In the genomic region with DNA sequence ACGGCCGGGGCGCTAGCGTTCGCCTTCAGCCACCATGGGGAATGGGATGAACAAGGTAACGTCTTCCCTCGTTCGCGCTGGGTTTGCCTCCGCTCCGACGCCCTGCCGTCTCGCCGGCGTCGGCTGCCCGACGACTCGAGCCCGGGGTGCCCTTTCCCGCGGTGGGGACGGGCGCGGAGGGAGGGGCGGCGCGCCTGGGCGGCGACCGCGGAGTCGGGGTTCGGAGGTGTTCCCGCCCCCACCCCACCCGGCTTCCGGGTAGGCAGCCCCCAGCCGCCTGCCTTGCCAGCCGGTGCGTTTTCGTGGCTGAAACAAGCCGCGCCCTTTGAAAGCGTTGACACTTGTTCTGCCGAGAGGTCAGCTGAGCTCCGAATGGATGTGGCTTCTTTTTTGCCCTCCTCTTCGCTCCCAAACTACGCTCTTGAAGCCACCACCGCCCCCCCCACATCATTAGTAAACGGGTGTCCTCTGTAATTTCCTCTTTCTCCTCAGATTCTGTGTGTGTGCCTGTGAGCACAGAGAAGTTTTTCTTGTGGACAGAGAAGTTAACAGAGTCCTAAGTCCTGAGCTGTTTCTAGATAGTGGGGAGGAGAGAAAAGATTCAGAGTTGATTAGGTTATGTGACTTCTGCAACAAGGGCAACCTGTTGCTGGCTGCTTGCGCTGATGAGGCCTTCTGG, we compare ENCODE assay signal across 8 cellular contexts.
A peak's percentile ranks its signal among the peaks of the same experiment; 100 is the strongest.
DNase-seq lines count a peak whose midpoint lies in the region; ATAC-seq and TF ChIP-seq lines count a peak whose summit lies in the region.

No MANE protein-coding gene starts in this region.

- DNase-seq in SK-N-MC (ENCODE audit: low read depth, low spot score) (no peak), brain microvascular endothelial cell (no peak), kidney tubule cell (ENCODE audit: low spot score) (peak; percentile 62), NCI-H1048 (lab: John Stamatoyannopoulos, UW) (no peak), NCI-H1417 (lab: John Stamatoyannopoulos, UW) (no peak)
- DNase-seq in stimulated activated CD4-positive, alpha-beta T cell treated with anti-CD3 and anti-CD28 coated beads, Interleukin-2, amount 100 ng/mL, for 48 hours, result peak; percentile 50 to 57

- no peaks in the 10 kb centered on the region for H3K9me3 ChIP-seq in SK-N-MC (ENCODE audit: low read depth, low read length)

- peak overlapping the region; percentile 83 for H3K4me3 ChIP-seq in SK-N-MC
- peak overlapping the region; percentile 62 for H3K4me3 ChIP-seq in brain microvascular endothelial cell (ENCODE audit: low read depth, low read length)

- H3K9ac ChIP-seq in SK-N-MC (ENCODE audit: insufficient read length), result peak overlapping the region; percentile 66

- no peaks in the 10 kb centered on the region for H3K27me3 ChIP-seq in brain microvascular endothelial cell (replicated peaks)

- TF ChIP-seq CTCF in brain microvascular endothelial cell (IDR thresholded peaks at IDR 0.05; ENCODE audit: low read depth, low read length, missing control alignments), result no peak

- peak; percentile 34 for ATAC-seq in GM18502 (IDR thresholded peaks at IDR 0.05; ENCODE audit: poor library complexity, unreplicated experiment)
- ATAC-seq in HG02870 (IDR thresholded peaks at IDR 0.05; ENCODE audit: unreplicated experiment), result peak; percentile 22

- H3K36me3 ChIP-seq in SK-N-MC (ENCODE audit: insufficient read depth, low read length) (no peaks in the 10 kb centered on the region), brain microvascular endothelial cell (replicated peaks) (no peaks in the 10 kb centered on the region)

- in situ Hi-C loops in brain microvascular endothelial cell (cut with HindIII; ENCODE audit: low pct_ligation_motif_present, low sequenced_read_pairs), result no loop called here

- H3K27ac ChIP-seq in SK-N-MC, result no peak overlapping the region
- H3K27ac ChIP-seq in brain microvascular endothelial cell, result peak overlapping the region; percentile 71

Comparison
In these comparisons a context has a peak if more than half of its experiments do, and no peak if none do; other contexts are left out.
1. DNase-seq: peak in kidney tubule cell (single experiment) and stimulated activated CD4-positive, alpha-beta T cell treated with anti-CD3 and anti-CD28 coated beads, Interleukin-2, amount 100 ng/mL, for 48 hours (2 of 2); none in SK-N-MC (single experiment), brain microvascular endothelial cell (single experiment), NCI-H1048 (single experiment) and NCI-H1417 (0 of 3).